1 cellular context compared by ENCODE assay signal in the genomic region with DNA sequence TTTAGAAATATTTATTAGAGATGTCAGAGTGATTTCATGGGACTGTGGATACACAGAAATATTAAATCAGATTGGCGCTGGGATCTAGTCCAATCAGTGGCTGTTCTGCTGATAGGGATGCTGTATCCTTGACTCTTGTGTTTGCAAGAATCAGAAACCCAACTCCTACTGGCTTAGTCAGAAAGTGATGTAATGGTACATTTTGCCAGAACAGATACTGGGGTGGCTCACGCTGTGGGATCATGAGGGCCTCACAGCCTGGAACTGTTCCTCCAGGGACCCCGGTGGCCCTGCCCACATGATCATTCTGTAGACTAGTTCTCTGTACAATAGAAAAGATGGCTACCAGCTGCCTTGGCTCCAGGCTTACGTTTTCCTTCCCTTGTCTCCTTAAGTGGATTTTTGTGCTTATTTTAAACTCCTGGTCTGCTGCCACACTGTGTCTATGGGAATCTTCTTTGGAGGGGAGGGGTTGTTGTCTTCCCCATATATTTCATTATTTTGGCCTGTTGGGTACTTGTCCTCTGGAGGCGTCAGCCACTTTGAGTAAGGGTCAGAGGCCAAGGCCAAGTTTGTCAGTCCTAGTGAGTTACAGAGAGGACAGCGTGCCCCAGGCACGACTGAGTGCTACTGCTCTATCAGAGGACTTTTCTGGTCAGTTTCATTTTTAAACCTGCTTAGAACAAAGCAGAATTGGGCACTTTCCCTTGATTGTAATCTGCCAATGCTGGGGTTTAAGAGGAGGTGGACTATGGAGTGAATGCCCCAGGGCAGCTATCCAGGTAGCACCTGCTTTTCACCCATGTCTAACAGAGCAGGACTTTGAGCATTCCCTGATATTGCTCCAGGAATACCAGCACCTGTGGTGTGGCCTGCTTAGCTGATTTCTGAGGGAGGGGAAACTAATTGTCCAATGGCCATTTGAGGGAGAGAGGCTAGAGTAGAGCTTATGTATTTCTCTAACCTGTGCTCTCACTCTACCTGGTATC.
TF ChIP-seq lines count a peak whose summit lies in the region.

No MANE protein-coding gene starts in this region.

TF ChIP-seq in HEK293, 187 proteins besides CTCF, POLR2A, EP300 and RAD21:
- peak; percentile 40; the same call in 1 of the 2 replicates for TF ChIP-seq ZNF600 (tag by site-specific recombination; IDR thresholded peaks at IDR 0.05)
- TF ChIP-seq, protein P1, sequence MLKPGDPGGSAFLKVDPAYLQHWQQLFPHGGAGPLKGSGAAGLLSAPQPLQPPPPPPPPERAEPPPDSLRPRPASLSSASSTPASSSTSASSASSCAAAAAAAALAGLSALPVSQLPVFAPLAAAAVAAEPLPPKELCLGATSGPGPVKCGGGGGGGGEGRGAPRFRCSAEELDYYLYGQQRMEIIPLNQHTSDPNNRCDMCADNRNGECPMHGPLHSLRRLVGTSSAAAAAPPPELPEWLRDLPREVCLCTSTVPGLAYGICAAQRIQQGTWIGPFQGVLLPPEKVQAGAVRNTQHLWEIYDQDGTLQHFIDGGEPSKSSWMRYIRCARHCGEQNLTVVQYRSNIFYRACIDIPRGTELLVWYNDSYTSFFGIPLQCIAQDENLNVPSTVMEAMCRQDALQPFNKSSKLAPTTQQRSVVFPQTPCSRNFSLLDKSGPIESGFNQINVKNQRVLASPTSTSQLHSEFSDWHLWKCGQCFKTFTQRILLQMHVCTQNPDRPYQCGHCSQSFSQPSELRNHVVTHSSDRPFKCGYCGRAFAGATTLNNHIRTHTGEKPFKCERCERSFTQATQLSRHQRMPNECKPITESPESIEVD (tag by site-specific recombination; IDR thresholded peaks at IDR 0.05), result no peak
